29 cellular contexts compared by ENCODE assay signal in the genomic region with DNA sequence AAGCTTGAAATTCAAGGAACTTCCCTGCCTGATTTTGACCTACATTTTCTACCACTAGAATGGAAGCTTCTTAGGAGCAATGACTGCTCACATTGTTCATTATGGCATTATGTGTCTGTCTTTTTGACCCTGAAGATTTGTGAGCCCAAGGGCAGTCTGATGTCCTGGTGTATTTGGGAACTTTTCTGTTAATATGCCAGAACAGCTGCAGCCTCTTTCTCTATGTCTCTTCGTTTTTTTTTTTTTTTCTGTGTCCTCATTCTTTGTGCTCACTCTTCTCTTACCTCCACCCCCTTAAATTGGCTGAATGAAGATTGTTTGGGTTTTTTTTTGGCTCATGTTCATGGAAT. TPM values are rescaled to one million over a fixed set of nuclear protein-coding genes. Genes with fewer than 3 reads are reported as not detected.
"Had no signal": no experiment of that assay in that cellular context is flagged by ENCODE, and none has a peak within 500 bp of the region (broad histone marks: within the 10 kb centered on the region; RNA-seq: fewer than 3 reads in every experiment).

No MANE protein-coding gene starts in this region.

- H3K4me1 ChIP-seq: ascending aorta, body of pancreas had no signal

- H3K27ac ChIP-seq: ascending aorta, body of pancreas had no signal

- DNase-seq: activated B cell treated with CpG ODN at 0.5 μM for 24 hours; activated CD4-positive, alpha-beta memory T cell treated with anti-CD3 and anti-CD28 coated beads for 36 hours; activated CD4-positive, alpha-beta T cell treated with anti-CD3 and anti-CD28 coated beads for 1 hour; activated CD4-positive, alpha-beta T cell treated with anti-CD3 and anti-CD28 coated beads, Interleukin-2, amount 10 ng/mL, durations not matched to agents 24 days and 14 days; activated CD8-positive, alpha-beta memory T cell treated with anti-CD3 and anti-CD28 coated beads for 24 hours; activated effector memory CD4-positive, alpha-beta T cell treated with anti-CD3 and anti-CD28 coated beads, Interleukin-2, amount 50 U/mL, for 16 hours; activated naive CD4-positive, alpha-beta T cell treated with Interleukin-2 at 50 U/mL for 16 hours; activated naive CD8-positive, alpha-beta T cell treated with anti-CD3 and anti-CD28 coated beads, Interleukin-2, amount 50 U/mL, for 24 hours; activated T-cell treated with anti-CD3 and anti-CD28 coated beads, Interleukin-2, amount 50 U/mL, for 4 hours; amniotic stem cell; body of pancreas; central memory CD4-positive, alpha-beta T cell; KG1; NCI-H1092 treated with DMSO at 0.1 percent for 48 hours; NCI-H1417 treated with DMSO at 0.1 percent for 48 hours; NCI-H1694; NCI-H2029; NCI-H2107; NCI-H345; NCI-H510A; NK-92 treated with Interleukin-12 subunit alpha and Interleukin-12 subunit beta, amount 100 ng/mL, for 24 hours; SHP77; T-cell; T-helper 2 cell; T1000 had no signal

- H3K4me3 ChIP-seq: ascending aorta, body of pancreas had no signal

- ATAC-seq: activated naive CD4-positive, alpha-beta T cell treated with anti-CD3 and anti-CD28 coated beads, Interleukin-2, amount 50 U/mL, for 72 hours; activated naive CD8-positive, alpha-beta T cell treated with anti-CD3 and anti-CD28 coated beads, Interleukin-2, amount 50 U/mL, for 24 hours; activated T-cell treated with anti-CD3 and anti-CD28 coated beads, Interleukin-2, amount 50 U/mL, for 4 hours; T-cell had no signal

- H3K9me3 ChIP-seq: ascending aorta, body of pancreas had no signal

- H3K27me3 ChIP-seq: ascending aorta, body of pancreas had no signal

- H3K36me3 ChIP-seq: ascending aorta had no signal

RNA-seq across cellular contexts. Expression of gene TMC1, which starts 34.8 kb away (rescaled TPM):
- total RNA-seq: activated B cell treated with CpG ODN at 0.5 μM for 24 hours; activated CD4-positive, alpha-beta memory T cell treated with anti-CD3 and anti-CD28 coated beads for 36 hours; activated CD4-positive, alpha-beta T cell treated with anti-CD3 and anti-CD28 coated beads, Interleukin-2, amount 10 ng/mL, durations not matched to agents 24 days and 14 days; activated naive CD4-positive, alpha-beta T cell treated with anti-CD3 and anti-CD28 coated beads, Interleukin-2, amount 50 U/mL, for 72 hours; activated T-cell treated with anti-CD3 and anti-CD28 coated beads, Interleukin-2, amount 50 U/mL, for 4 hours; ascending aorta; body of pancreas; bronchial epithelial cell; MCF 10A; T-cell had no signal
